Comparison of ENCODE assay signal across 1 cellular context in the genomic region with DNA sequence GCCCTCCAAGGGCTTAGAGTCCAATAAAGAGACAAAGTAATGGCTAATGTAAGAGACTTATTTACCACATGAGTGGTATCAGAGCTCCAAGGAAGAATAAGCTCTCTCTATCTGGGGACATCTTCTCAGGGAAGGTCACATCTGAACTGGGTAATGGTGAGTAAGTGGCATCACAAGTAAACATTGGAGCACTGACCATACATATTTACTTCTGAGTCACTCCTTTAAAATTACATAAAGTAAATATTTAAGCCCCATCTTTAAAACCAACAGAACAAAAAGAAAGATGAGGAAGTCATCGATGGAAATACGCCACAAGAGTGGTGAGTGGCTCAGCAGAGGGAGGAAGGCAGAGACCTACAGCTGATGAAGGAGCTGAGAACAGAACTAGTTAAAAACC.
TF ChIP-seq lines count a peak whose summit lies in the region.

No MANE protein-coding gene starts in this region.

TF ChIP-seq in IMR-90, 13 proteins besides CTCF, POLR2A, EP300 and RAD21 (continued from another document):
- TF ChIP-seq CHD1 (IDR thresholded peaks at IDR 0.05; ENCODE audit: low read depth, low read length) (no peak), MAFK (IDR thresholded peaks at IDR 0.05; ENCODE audit: low read depth, low read length) (no peak), MXI1 (IDR thresholded peaks at IDR 0.05; ENCODE audit: borderline replicate concordance, low read depth, low read length) (no peak), NFE2L2 (IDR thresholded peaks at IDR 0.05; ENCODE audit: low read depth, low read length) (no peak), FOS (IDR thresholded peaks at IDR 0.05; ENCODE audit: low read depth, low read length) (peak; percentile 74), RFX5 (IDR thresholded peaks at IDR 0.05; ENCODE audit: low read depth, low read length) (no peak), RCOR1 (IDR thresholded peaks at IDR 0.05; ENCODE audit: insufficient replicate concordance, low read length) (no peak)
